8 cellular contexts compared by ENCODE assay signal in the genomic region with DNA sequence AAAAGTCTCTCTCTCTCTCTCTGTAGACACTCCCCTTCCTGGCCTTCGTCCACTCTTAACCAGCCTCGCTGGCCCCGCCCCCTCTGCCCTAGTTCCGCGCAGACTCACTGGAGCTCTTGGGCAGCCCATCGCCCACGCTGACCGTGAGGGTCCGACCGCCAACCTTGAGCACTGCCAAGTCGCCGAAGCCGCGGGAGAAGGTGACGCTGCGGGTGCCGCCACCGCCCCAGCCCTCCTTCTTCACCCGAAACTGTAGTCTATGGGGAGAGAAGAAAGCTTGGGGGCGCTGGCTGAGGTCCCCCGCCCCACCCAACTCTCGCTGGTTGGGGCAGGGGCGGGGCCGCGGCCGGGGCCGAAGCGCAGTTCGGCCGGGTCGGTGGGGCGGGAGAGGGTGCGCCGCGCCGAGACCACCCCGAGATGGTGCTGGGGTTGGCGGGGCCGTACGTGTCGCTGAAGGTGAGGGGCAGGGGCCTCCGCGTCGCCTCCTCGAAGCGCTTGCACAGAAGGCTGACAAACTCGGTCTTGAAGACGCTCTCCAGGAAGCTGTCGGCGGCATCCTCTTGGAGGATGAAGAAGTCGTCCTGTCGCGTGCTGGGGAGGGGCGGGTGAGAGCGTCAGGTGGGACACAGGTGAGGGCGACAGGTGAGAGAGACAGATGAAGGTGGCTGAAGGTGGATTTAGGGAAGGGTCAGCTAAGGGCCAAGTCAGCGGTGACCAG. TPM values are rescaled to one million over a fixed set of nuclear protein-coding genes. Genes with fewer than 3 reads are reported as not detected.
DNase-seq lines count a peak whose midpoint lies in the region; ATAC-seq and TF ChIP-seq lines count a peak whose summit lies in the region.

No MANE protein-coding gene starts in this region.

- TF ChIP-seq RAD21 in liver (IDR thresholded peaks at IDR 0.05), result no peak

- peak; percentile 83 for DNase-seq in GM12865 (ENCODE audit: low read depth)
- DNase-seq in NCI-H82 (lab: John Stamatoyannopoulos, UW), result peak; percentile 89
- peak in 45 of 49 donors; percentile 28 to 87 (median 70) for DNase-seq in substantia nigra (lab: John Stamatoyannopoulos, UW)

- H3K36me3 ChIP-seq in duodenal mucosa (ENCODE audit: control insufficient read depth in 1 of 2, insufficient read depth in 2 of 2, low read length in 2 of 2) (peaks cover 0 to 24% of the 10 kb centered on the region in 2 donors), liver (ENCODE audit: control insufficient read depth in 4 of 4, insufficient read depth in 3 of 4, low read depth in 1 of 4, low read length in 3 of 4) (peaks cover 0 to 4% (median 1%) of the 10 kb centered on the region in 4 donors)

- H3K9me3 ChIP-seq in duodenal mucosa (ENCODE audit: control insufficient read depth in 1 of 2, low read length in 2 of 2) (no peaks in the 10 kb centered on the region), liver (ENCODE audit: control insufficient read depth in 4 of 4, low read length in 3 of 4) (no peaks in the 10 kb centered on the region)

- peak overlapping the region; percentile 2 to 78 for H3K9ac ChIP-seq in duodenal mucosa (ENCODE audit: low read depth in 1 of 2, low read length in 2 of 2)
- H3K9ac ChIP-seq in liver (ENCODE audit: low read depth in 1 of 2, low read length in 2 of 2), result peak overlapping the region; percentile 12 to 57

- peak overlapping the region; percentile 70 for H3K27ac ChIP-seq in duodenal mucosa (ENCODE audit: low read depth, low read length)
- peak overlapping the region; percentile 80 to 87 for H3K27ac ChIP-seq in liver (ENCODE audit: low read depth in 1 of 2, low read length in 2 of 2)
- peak overlapping the region; percentile 67 for H3K27ac ChIP-seq in substantia nigra (ENCODE audit: low read depth, low read length, poor library complexity, severe bottlenecking)

- H3K4me3 ChIP-seq in GM12865 (ENCODE audit: low read depth, low read length) (peak overlapping the region; percentile 47), duodenal mucosa (ENCODE audit: low read depth in 1 of 2, low read length in 2 of 2) (peak overlapping the region; percentile 78 to 84), liver (ENCODE audit: low read depth in 1 of 3, low read length in 3 of 3) (peak overlapping the region; percentile 62 to 81 (median 65))

- 20% methylated on average over 57 of the region's 57 CpGs for WGBS in liver

- H3K27me3 ChIP-seq in duodenal mucosa (ENCODE audit: control insufficient read depth in 1 of 2, insufficient read depth in 2 of 2, low read length in 2 of 2) (no peaks in the 10 kb centered on the region), liver (ENCODE audit: control insufficient read depth in 4 of 4, insufficient read depth in 4 of 4, low read length in 3 of 4) (no peaks in the 10 kb centered on the region)

- TF ChIP-seq CTCF in GM12865 (IDR thresholded peaks at IDR 0.05; ENCODE audit: insufficient read depth, low read depth, low read length, missing control alignments) (no peak), liver (IDR thresholded peaks at IDR 0.05; ENCODE audit: low read depth, low read length, missing input control) (no peak)

- no peak for ATAC-seq in GM21447 (IDR thresholded peaks at IDR 0.05; ENCODE audit: unreplicated experiment)
- no peak for ATAC-seq in HG02623 (IDR thresholded peaks at IDR 0.05; ENCODE audit: unreplicated experiment)
- no peak for ATAC-seq in GM19395 (IDR thresholded peaks at IDR 0.05; ENCODE audit: unreplicated experiment)

- H3K4me1 ChIP-seq in duodenal mucosa (ENCODE audit: control insufficient read depth in 1 of 2, insufficient read depth in 2 of 2, low read length in 2 of 2), result peaks cover 12 to 16% of the 10 kb centered on the region in 2 donors
- H3K4me1 ChIP-seq in liver (ENCODE audit: control insufficient read depth in 4 of 4, insufficient read depth in 4 of 4, low read length in 3 of 4), result peaks cover 2 to 12% (median 6%) of the 10 kb centered on the region in 4 donors

TF ChIP-seq in liver, 16 proteins besides CTCF, POLR2A, EP300 and RAD21:
- TF ChIP-seq FOXA2 (IDR thresholded peaks at IDR 0.05), result no peak
- peak; percentile 63 to 73 for TF ChIP-seq EGR1 (IDR thresholded peaks at IDR 0.05; ENCODE audit: low read depth in 2 of 2)
- TF ChIP-seq, protein P1, sequence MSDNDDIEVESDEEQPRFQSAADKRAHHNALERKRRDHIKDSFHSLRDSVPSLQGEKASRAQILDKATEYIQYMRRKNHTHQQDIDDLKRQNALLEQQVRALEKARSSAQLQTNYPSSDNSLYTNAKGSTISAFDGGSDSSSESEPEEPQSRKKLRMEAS (IDR thresholded peaks at IDR 0.05), result no peak
- no peak for TF ChIP-seq JUND (IDR thresholded peaks at IDR 0.05)

RNA-seq across cellular contexts. Expression of a gene that starts 12.5 kb away (rescaled TPM):
- total RNA-seq in liver, result 10 to 100 TPM in 1 of 2 donors, 1 to 10 TPM in 1; 3.5 to 10.3 TPM
- 10 to 100 TPM in 1 of 2 donors, 1 to 10 TPM in 1; 4.1 to 16.0 TPM for polyA plus RNA-seq in liver

RNA-seq across cellular contexts. Expression of a gene that starts 24.1 kb away (rescaled TPM):
- total RNA-seq in liver, result 1 to 10 TPM in 1 of 2 donors, under 1 TPM in 1; 0.84 to 1.8 TPM
- polyA plus RNA-seq in liver, result under 1 TPM; 0.75 to 0.77 TPM

RNA-seq across cellular contexts. Expression of a gene that starts 50.7 kb away (rescaled TPM):
- 10 to 100 TPM; 17.9 to 20.4 TPM for total RNA-seq in liver
- 1 to 10 TPM; 6.1 to 6.2 TPM for polyA plus RNA-seq in liver
